In genomic region chr12:11563785-11564739, GRCh38 we compare ENCODE assay signal across 24 cellular contexts.
"Had no signal": no experiment of that assay in that cellular context is flagged by ENCODE, and none has a peak within 500 bp of the region (broad histone marks: within the 10 kb centered on the region; RNA-seq: fewer than 3 reads in every experiment).

No MANE protein-coding gene starts in this region.

- H3K9me3 ChIP-seq: ascending aorta, esophagus squamous epithelium, gastroesophageal sphincter, sigmoid colon, testis, vagina had no signal

- H3K27me3 ChIP-seq: ascending aorta, brain microvascular endothelial cell, esophagus squamous epithelium, gastroesophageal sphincter, sigmoid colon, testis, vagina had no signal

- ATAC-seq: activated CD4-positive, CD25-positive, alpha-beta regulatory T cell treated with anti-CD3 and anti-CD28 coated beads, Interleukin-2, amount 50 U/mL, for 24 hours; activated CD8-positive, alpha-beta memory T cell treated with anti-CD3 and anti-CD28 coated beads, Interleukin-2, amount 10 ng/mL, durations not matched to agents 7 days and 5 days; activated CD8-positive, alpha-beta T cell treated with anti-CD3 and anti-CD28 coated beads for 36 hours; gastroesophageal sphincter; left cardiac atrium had no signal

- H3K4me2 ChIP-seq: smooth muscle cell had no signal

- H3K36me3 ChIP-seq: ascending aorta, brain microvascular endothelial cell, esophagus squamous epithelium, gastroesophageal sphincter, sigmoid colon, vagina had no signal

- DNase-seq: activated CD4-positive, alpha-beta T cell treated with anti-CD3 and anti-CD28 coated beads, Interleukin-2, amount 10 ng/mL, durations not matched to agents 24 days and 14 days; activated CD8-positive, alpha-beta memory T cell treated with anti-CD3 and anti-CD28 coated beads, Interleukin-2, amount 10 ng/mL, durations not matched to agents 7 days and 5 days; activated CD8-positive, alpha-beta T cell treated with anti-CD3 and anti-CD28 coated beads for 36 hours; activated effector memory CD4-positive, alpha-beta T cell treated with anti-CD3 and anti-CD28 coated beads, Interleukin-2, amount 50 U/mL, for 16 hours; activated T-cell treated with anti-CD3 and anti-CD28 coated beads for 4 hours; brain microvascular endothelial cell; caudate nucleus; dermis blood vessel endothelial cell; effector CD8-positive, alpha-beta T cell; esophagus squamous epithelium; head of caudate nucleus; hypothalamus; left cardiac atrium; nucleus accumbens; sigmoid colon; stimulated activated CD4-positive, alpha-beta T cell treated with anti-CD3 and anti-CD28 coated beads, Interleukin-15, amount 100 ng/mL, for 24 hours; stimulated activated naive CD4-positive, alpha-beta T cell; T-helper 2 cell; testis had no signal

- H3K27ac ChIP-seq: brain microvascular endothelial cell, esophagus squamous epithelium, gastroesophageal sphincter, testis, vagina had no signal

- H3K4me3 ChIP-seq: ascending aorta, esophagus squamous epithelium, gastroesophageal sphincter, sigmoid colon, smooth muscle cell, testis, vagina had no signal

- H3K4me1 ChIP-seq: esophagus squamous epithelium, testis, vagina had no signal
